ENCODE assay signal across 21 cellular contexts in genomic region chr1:9263984-9264929, GRCh38.
"Had no signal": no experiment of that assay in that cellular context is flagged by ENCODE, and none has a peak within 500 bp of the region (broad histone marks: within the 10 kb centered on the region; RNA-seq: fewer than 3 reads in every experiment).

No MANE protein-coding gene starts in this region.

- H3K4me3 ChIP-seq: lower lobe of right lung, sigmoid colon, tibial artery, upper lobe of right lung, vagina had no signal

- H3K9me3 ChIP-seq: lower lobe of right lung, sigmoid colon, tibial artery, upper lobe of right lung, vagina had no signal

- FAIRE-seq: colon, endothelial cell of umbilical vein, small intestine had no signal

- H3K4me1 ChIP-seq: foreskin keratinocyte, lower lobe of right lung, upper lobe of right lung had no signal

- H3K27ac ChIP-seq: foreskin keratinocyte, lower lobe of right lung, sigmoid colon, tibial artery, upper lobe of right lung, vagina had no signal

- H3K9me3 Mint-ChIP-seq: memory B cell; nephron; stimulated activated effector memory CD8-positive, alpha-beta T cell treated with anti-CD3 and anti-CD28 coated beads, Interleukin-12 subunit alpha, Interleukin-12 subunit beta, amount 100 ng/mL, for 72 hours had no signal

- H3K4me3 Mint-ChIP-seq: endodermal cell; memory B cell; mesothelial cell of epicardium; nephron; stimulated activated effector memory CD8-positive, alpha-beta T cell treated with anti-CD3 and anti-CD28 coated beads, Interleukin-12 subunit alpha, Interleukin-12 subunit beta, amount 100 ng/mL, for 72 hours; stimulated activated naive CD8-positive, alpha-beta T cell treated with anti-CD3 and anti-CD28 coated beads, Interleukin-15, Interleukin-2, amounts not matched to agents 100 ng/mL and 50 ng/mL, for 24 hours had no signal

- H3K27ac Mint-ChIP-seq: endodermal cell; memory B cell; mesothelial cell of epicardium; stimulated activated effector memory CD8-positive, alpha-beta T cell treated with anti-CD3 and anti-CD28 coated beads, Interleukin-12 subunit alpha, Interleukin-12 subunit beta, amount 100 ng/mL, for 72 hours; stimulated activated naive CD8-positive, alpha-beta T cell treated with anti-CD3 and anti-CD28 coated beads, Interleukin-15, Interleukin-2, amounts not matched to agents 100 ng/mL and 50 ng/mL, for 24 hours had no signal

- DNase-seq: effector CD4-positive, alpha-beta T cell; endodermal cell; erythroblast; foreskin keratinocyte; hippocampal formation; kidney glomerular epithelial cell; lower lobe of right lung; sigmoid colon; small intestine; stimulated activated CD4-positive, alpha-beta T cell treated with anti-CD3 and anti-CD28 coated beads, Interleukin-4, amount 100 ng/mL, for 1 hour; stimulated activated CD8-positive, alpha-beta memory T cell treated with anti-CD3 and anti-CD28 coated beads, Interleukin-4, amount 100 ng/mL, for 48 hours had no signal

- ATAC-seq: foreskin keratinocyte; lower lobe of right lung; stimulated activated effector memory CD8-positive, alpha-beta T cell treated with anti-CD3 and anti-CD28 coated beads, Interleukin-12 subunit alpha, Interleukin-12 subunit beta, amount 100 ng/mL, for 72 hours; upper lobe of right lung had no signal

- H3K27me3 ChIP-seq: foreskin keratinocyte, sigmoid colon, tibial artery, upper lobe of right lung, vagina had no signal

- H3K4me1 Mint-ChIP-seq: endodermal cell had no signal

- H3K27me3 Mint-ChIP-seq: memory B cell; stimulated activated naive CD8-positive, alpha-beta T cell treated with anti-CD3 and anti-CD28 coated beads, Interleukin-15, Interleukin-2, amounts not matched to agents 100 ng/mL and 50 ng/mL, for 24 hours had no signal
